19 cellular contexts compared by ENCODE assay signal in genomic region chr22:20656902-20657836, GRCh38.
A peak's percentile ranks its signal among the peaks of the same experiment; 100 is the strongest.
DNase-seq lines count a peak whose midpoint lies in the region; TF ChIP-seq lines count a peak whose summit lies in the region.
"Had no signal": no experiment of that assay in that cellular context is flagged by ENCODE, and none has a peak within 500 bp of the region (broad histone marks: within the 10 kb centered on the region; RNA-seq: fewer than 3 reads in every experiment).

No MANE protein-coding gene starts in this region.

- no peak for TF ChIP-seq CTCF in osteoblast (IDR thresholded peaks at IDR 0.05; ENCODE audit: extremely low read depth, low read depth, low read length)

- H3K27me3 ChIP-seq in osteoblast (ENCODE audit: insufficient read depth, low read length) = peaks cover 29% of the 10 kb centered on the region
- H3K27me3 ChIP-seq: BLaER1, right atrium auricular region had no signal

- H3K36me3 ChIP-seq in osteoblast (ENCODE audit: insufficient read depth, low read length) = no peaks in the 10 kb centered on the region
- H3K36me3 ChIP-seq: BLaER1, gastroesophageal sphincter, right atrium auricular region, transverse colon had no signal

- no peaks in the 10 kb centered on the region for H3K4me1 ChIP-seq in osteoblast (ENCODE audit: insufficient read depth, low read length)
- H3K4me1 ChIP-seq: BLaER1, gastroesophageal sphincter, right atrium auricular region, transverse colon had no signal

- no peak overlapping the region for H3K27ac ChIP-seq in osteoblast (ENCODE audit: low read depth, low read length)
- H3K27ac ChIP-seq: BLaER1, gastroesophageal sphincter, right atrium auricular region, transverse colon had no signal

- H3K9me3 ChIP-seq in osteoblast (ENCODE audit: low read depth, low read length) = no peaks in the 10 kb centered on the region
- H3K9me3 ChIP-seq: BLaER1, gastroesophageal sphincter, right atrium auricular region, transverse colon had no signal

- H2AFZ ChIP-seq in osteoblast (ENCODE audit: low read length) = no peak overlapping the region

- H3K4me3 ChIP-seq in osteoblast (ENCODE audit: insufficient read depth, low read length) = no peak overlapping the region
- H3K4me3 ChIP-seq: BLaER1, gastroesophageal sphincter, GM12878, right atrium auricular region, transverse colon had no signal

- DNase-seq in EH (ENCODE audit: low read depth) = peak; percentile 23
- peak; percentile 28 for DNase-seq in M059J (ENCODE audit: low read depth)
- DNase-seq in T1000 (lab: John Stamatoyannopoulos, UW) = peak; percentile 59
- peak; percentile 11 for DNase-seq in osteoblast (ENCODE audit: insufficient read length, low spot score, missing footprints)
- no peak for DNase-seq in NCI-H1436 treated with DMSO at 0.1 percent for 48 hours (lab: John Stamatoyannopoulos, UW)
- DNase-seq in NCI-H2081 treated with DMSO at 0.1 percent for 48 hours (lab: John Stamatoyannopoulos, UW) = no peak
- no peak for DNase-seq in A172 (ENCODE audit: low spot score)
- no peak for DNase-seq in AML-193 (lab: John Stamatoyannopoulos, UW)
- DNase-seq: activated CD4-positive, alpha-beta T cell treated with anti-CD3 and anti-CD28 coated beads for 48 hours; activated T-cell treated with anti-CD3 and anti-CD28 coated beads, Interleukin-2, amount 50 U/mL, for 72 hours; NCI-H2029 treated with DMSO at 0.1 percent for 48 hours; SHP77; stimulated activated CD4-positive, alpha-beta T cell treated with anti-CD3 and anti-CD28 coated beads, Interleukin-4, amount 100 ng/mL, for 24 hours; T-helper 9 cell; transverse colon had no signal

- H3K4me2 ChIP-seq in osteoblast (ENCODE audit: insufficient read depth, low read length) = no peak overlapping the region
- H3K4me2 ChIP-seq: BLaER1 had no signal

- H3K79me2 ChIP-seq in osteoblast (ENCODE audit: insufficient read depth, low read length) = no peaks in the 10 kb centered on the region

- H4K20me1 ChIP-seq in osteoblast (ENCODE audit: insufficient read depth, low read length) = no peaks in the 10 kb centered on the region
- H4K20me1 ChIP-seq: BLaER1 had no signal

Comparison
In these comparisons a context has a peak if more than half of its experiments do, and no peak if none do; other contexts are left out.
1. DNase-seq: peak in EH (single experiment), M059J (single experiment), T1000 (single experiment) and osteoblast (single experiment); none in NCI-H1436 treated with DMSO at 0.1 percent for 48 hours (single experiment), NCI-H2081 treated with DMSO at 0.1 percent for 48 hours (single experiment), A172 (single experiment) and AML-193 (0 of 2).